In the genomic region with DNA sequence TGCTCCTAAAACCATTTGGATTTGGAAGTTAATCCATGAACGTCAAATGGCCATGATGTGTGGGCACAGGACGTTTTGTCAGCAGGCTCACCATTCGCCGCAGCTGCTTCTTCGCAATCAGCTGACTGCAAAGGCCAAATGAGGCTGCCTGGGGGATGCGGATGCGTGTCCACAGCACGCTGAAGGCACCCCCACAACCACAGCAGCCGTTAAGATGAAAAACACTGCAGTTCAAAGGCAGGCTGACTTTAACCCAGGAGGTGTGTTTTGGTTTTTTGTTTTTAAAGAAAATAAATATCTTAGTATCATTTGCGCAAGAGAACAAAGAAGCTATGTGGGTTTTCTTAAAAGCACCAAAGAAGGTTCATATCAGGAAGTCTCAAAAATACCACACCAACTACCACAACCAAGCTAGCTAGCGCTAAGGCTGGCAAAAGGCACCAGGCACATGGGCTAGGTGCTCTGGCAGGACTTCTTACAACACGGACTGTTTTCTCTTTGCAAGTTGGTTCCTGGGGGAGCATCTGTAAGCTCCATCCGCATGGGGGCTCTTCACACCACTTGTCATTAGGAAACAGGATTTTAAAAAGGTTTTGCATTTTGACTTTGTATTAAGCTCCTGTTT, we compare ENCODE assay signal across 10 cellular contexts. TPM values are rescaled to one million over a fixed set of nuclear protein-coding genes. Genes with fewer than 3 reads are reported as not detected.
DNase-seq lines count a peak whose midpoint lies in the region; ATAC-seq and TF ChIP-seq lines count a peak whose summit lies in the region.
"Had no signal": no experiment of that assay in that cellular context is flagged by ENCODE, and none has a peak within 500 bp of the region (broad histone marks: within the 10 kb centered on the region; RNA-seq: fewer than 3 reads in every experiment).

No MANE protein-coding gene starts in this region.

- no peak for TF ChIP-seq CTCF in spleen (IDR thresholded peaks at IDR 0.05 in 8 of 11, conservative IDR thresholded peaks at IDR 0.05 in 3 of 11)

- H3K36me3 Mint-ChIP-seq in activated CD4-positive, alpha-beta T cell treated with anti-CD3 and anti-CD28 coated beads for 36 hours (ENCODE audit: low read depth) = peaks cover 55% of the 10 kb centered on the region
- peaks cover 10% of the 10 kb centered on the region for H3K36me3 Mint-ChIP-seq in activated naive CD4-positive, alpha-beta T cell treated with anti-CD3 and anti-CD28 coated beads, Interleukin-2, amount 50 U/mL, for 24 hours

- WGBS in spleen, 5 donors = 60 to 81% (median 70%) methylated on average over 11 to 13 of the region's 13 CpGs

- CTCF ChIA-PET in activated CD4-positive, alpha-beta T cell treated with anti-CD3 and anti-CD28 coated beads for 36 hours (lab: Charles Lee) = interaction anchor here (0.8 to 2.0 kb wide), 11 partner anchors 11 to 77 kb away, joined by 3 to 8 read pairs (median 5); partner anchors contain the start of gene CARS1

- H3K4me3 ChIP-seq in BLaER1 treated with 17β-estradiol and CSF1 and Interleukin-3, amounts not matched to agents 10 nM and 100 nM = no peak overlapping the region
- H3K4me3 ChIP-seq in spleen = no peak overlapping the region

- peaks cover 0 to 54% (median 0%) of the 10 kb centered on the region in 11 experiments; a peak in 9 of 22 replicates for H4K20me1 ChIP-seq in BLaER1 treated with 17β-estradiol and CSF1 and Interleukin-3, amounts not matched to agents 10 nM and 100 nM

- peak overlapping the region in 7 of 11 experiments; percentile 2 to 42 (median 28); a peak in 9 of 22 replicates for H3K9ac ChIP-seq in BLaER1 treated with 17β-estradiol and CSF1 and Interleukin-3, amounts not matched to agents 10 nM and 100 nM

- H3K36me3 ChIP-seq in BLaER1 treated with 17β-estradiol and CSF1 and Interleukin-3, amounts not matched to agents 10 nM and 100 nM = peaks cover 89 to 100% (median 98%) of the 10 kb centered on the region in 11 experiments
- H3K36me3 ChIP-seq in spleen = peaks cover 6 to 100% (median 97%) of the 10 kb centered on the region in 6 donors

- TF ChIP-seq POLR2A in spleen (IDR thresholded peaks at IDR 0.05) = no peak

- no peaks in the 10 kb centered on the region for H3K27me3 Mint-ChIP-seq in activated CD4-positive, alpha-beta T cell treated with anti-CD3 and anti-CD28 coated beads for 36 hours
- H3K27me3 Mint-ChIP-seq in activated naive CD4-positive, alpha-beta T cell treated with anti-CD3 and anti-CD28 coated beads, Interleukin-2, amount 50 U/mL, for 24 hours = no peaks in the 10 kb centered on the region

- no peaks in the 10 kb centered on the region for H3K9me3 ChIP-seq in BLaER1 treated with 17β-estradiol and CSF1 and Interleukin-3, amounts not matched to agents 10 nM and 100 nM (replicated peaks in 1 of 11)
- H3K9me3 ChIP-seq in spleen = no peaks in the 10 kb centered on the region

- ATAC-seq in activated CD4-positive, alpha-beta T cell treated with anti-CD3 and anti-CD28 coated beads for 36 hours = peak; percentile 80
- ATAC-seq in HG02588 (IDR thresholded peaks at IDR 0.05; ENCODE audit: unreplicated experiment) (no peak), HG03196 (IDR thresholded peaks at IDR 0.05; ENCODE audit: unreplicated experiment) (no peak)

- POLR2A ChIA-PET in activated CD4-positive, alpha-beta T cell treated with anti-CD3 and anti-CD28 coated beads for 36 hours (lab: Charles Lee) = interaction anchor here (1.2 to 3.0 kb wide), 2 partner anchors 25 to 39 kb away, joined by 12 to 13 read pairs; no protein-coding TSS in a partner anchor

- H3K9me3 Mint-ChIP-seq in activated CD4-positive, alpha-beta T cell treated with anti-CD3 and anti-CD28 coated beads for 36 hours (ENCODE audit: low read depth) = no peaks in the 10 kb centered on the region
- H3K9me3 Mint-ChIP-seq in activated naive CD4-positive, alpha-beta T cell treated with anti-CD3 and anti-CD28 coated beads, Interleukin-2, amount 50 U/mL, for 24 hours = no peaks in the 10 kb centered on the region
- H3K9me3 Mint-ChIP-seq: nephron progenitor cell had no signal

- H3K4me1 Mint-ChIP-seq in activated CD4-positive, alpha-beta T cell treated with anti-CD3 and anti-CD28 coated beads for 36 hours = peaks cover 38% of the 10 kb centered on the region
- peaks cover 39% of the 10 kb centered on the region for H3K4me1 Mint-ChIP-seq in activated naive CD4-positive, alpha-beta T cell treated with anti-CD3 and anti-CD28 coated beads, Interleukin-2, amount 50 U/mL, for 24 hours
- H3K4me1 Mint-ChIP-seq: nephron progenitor cell had no signal

- no peaks in the 10 kb centered on the region for H3K27me3 ChIP-seq in BLaER1 treated with 17β-estradiol and CSF1 and Interleukin-3, amounts not matched to agents 10 nM and 100 nM
- no peaks in the 10 kb centered on the region for H3K27me3 ChIP-seq in spleen (replicated peaks in 1 of 7)

- peak overlapping the region; percentile 16 for H3K4me3 Mint-ChIP-seq in activated CD4-positive, alpha-beta T cell treated with anti-CD3 and anti-CD28 coated beads for 36 hours
- H3K4me3 Mint-ChIP-seq in activated naive CD4-positive, alpha-beta T cell treated with anti-CD3 and anti-CD28 coated beads, Interleukin-2, amount 50 U/mL, for 24 hours = peak overlapping the region; percentile 68
- H3K4me3 Mint-ChIP-seq: nephron progenitor cell had no signal

- peak overlapping the region in 8 of 11 experiments; percentile 2 to 54 (median 24); a peak in 11 of 22 replicates for H3K27ac ChIP-seq in BLaER1 treated with 17β-estradiol and CSF1 and Interleukin-3, amounts not matched to agents 10 nM and 100 nM
- peak overlapping the region in 6 of 8 donors; percentile 42 to 88 (median 67) for H3K27ac ChIP-seq in spleen

- peaks cover 19 to 79% (median 32%) of the 10 kb centered on the region in 10 experiments for H3K4me1 ChIP-seq in BLaER1 treated with 17β-estradiol and CSF1 and Interleukin-3, amounts not matched to agents 10 nM and 100 nM
- H3K4me1 ChIP-seq in spleen = peaks cover 0 to 37% (median 10%) of the 10 kb centered on the region in 6 donors

- H3K27ac Mint-ChIP-seq in activated CD4-positive, alpha-beta T cell treated with anti-CD3 and anti-CD28 coated beads for 36 hours = peak overlapping the region; percentile 81
- peak overlapping the region; percentile 65 for H3K27ac Mint-ChIP-seq in activated naive CD4-positive, alpha-beta T cell treated with anti-CD3 and anti-CD28 coated beads, Interleukin-2, amount 50 U/mL, for 24 hours
- H3K27ac Mint-ChIP-seq: nephron progenitor cell had no signal

- DNase-seq in activated CD4-positive, alpha-beta T cell treated with anti-CD3 and anti-CD28 coated beads for 36 hours = peak; percentile 76
- peak; percentile 86 for DNase-seq in spleen
- no peak for DNase-seq in NCI-H774 (lab: John Stamatoyannopoulos, UW)
- DNase-seq in NCI-H345 treated with DMSO at 0.1 percent for 48 hours (lab: John Stamatoyannopoulos, UW; ENCODE audit: unreplicated experiment) = no peak
- DNase-seq: NCI-H1417, nephron progenitor cell had no signal

- peak overlapping the region; percentile 26 to 61 (median 48); a peak in 21 of 22 replicates for H3K4me2 ChIP-seq in BLaER1 treated with 17β-estradiol and CSF1 and Interleukin-3, amounts not matched to agents 10 nM and 100 nM

- intact Hi-C loops in activated CD4-positive, alpha-beta T cell treated with anti-CD3 and anti-CD28 coated beads for 36 hours (cut with DNase I, micrococcal nuclease) = loop anchor here (1.0 to 2.0 kb wide), 2 partner anchors 22 kb away; partner anchors contain the start of gene NAP1L4 (in 2 of the 2)
- intact Hi-C loops in spleen (cut with DNase I; ENCODE audit: low total_unique reads) = no loop called here

RNA-seq across cellular contexts. Expression of gene NAP1L4, which starts 22.3 kb away (rescaled TPM):
- total RNA-seq in activated CD4-positive, alpha-beta T cell treated with anti-CD3 and anti-CD28 coated beads for 36 hours = 100 to 1,000 TPM; 241 to 246 TPM
- 100 to 1,000 TPM in 6 of 7 donors, 10 to 100 TPM in 1; 87.5 to 137 (median 131) TPM for total RNA-seq in spleen
- polyA plus RNA-seq in spleen = 100 to 1,000 TPM in 1 of 3 donors, 10 to 100 TPM in 2; 79.5 to 104 (median 90.6) TPM

RNA-seq across cellular contexts. Expression of gene CARS1, which starts 42.8 kb away (rescaled TPM):
- total RNA-seq in activated CD4-positive, alpha-beta T cell treated with anti-CD3 and anti-CD28 coated beads for 36 hours = 100 to 1,000 TPM in 1 of 2 experiments, 10 to 100 TPM in 1; 94.1 to 126 TPM
- 10 to 100 TPM; 32.7 to 64.9 (median 39.0) TPM for total RNA-seq in spleen
- 10 to 100 TPM; 18.6 to 27.5 (median 24.0) TPM for polyA plus RNA-seq in spleen

Comparison
In these comparisons a context has a peak if more than half of its experiments do, and no peak if none do; other contexts are left out.
1. DNase-seq: peak in activated CD4-positive, alpha-beta T cell treated with anti-CD3 and anti-CD28 coated beads for 36 hours (single experiment) and spleen (single experiment); none in NCI-H774 (single experiment) and NCI-H345 treated with DMSO at 0.1 percent for 48 hours (single experiment).